Comparison of ENCODE assay signal across 17 cellular contexts in genomic region chr5:150571836-150572235, GRCh38.
DNase-seq lines count a peak whose midpoint lies in the region; ATAC-seq and TF ChIP-seq lines count a peak whose summit lies in the region.
"Had no signal": no experiment of that assay in that cellular context is flagged by ENCODE, and none has a peak within 500 bp of the region (broad histone marks: within the 10 kb centered on the region; RNA-seq: fewer than 3 reads in every experiment).

No MANE protein-coding gene starts in this region.

- no peak overlapping the region; a peak in 1 of 4 replicates for H4K8ac ChIP-seq in IMR-90 (ENCODE audit: low read depth in 2 of 2, low read length in 2 of 2)

- H3K4me3 Mint-ChIP-seq in chondrocyte (ENCODE audit: unreplicated experiment), result no peak overlapping the region
- H3K4me3 Mint-ChIP-seq in nephron, result no peak overlapping the region
- H3K4me3 Mint-ChIP-seq in HFFc6, result no peak overlapping the region
- H3K4me3 Mint-ChIP-seq: CD14-positive monocyte; CD4-positive, alpha-beta memory T cell had no signal

- CTCF ChIA-PET in IMR-90 (lab: Yijun Ruan, JAX), result no interaction called here

- H4K20me1 ChIP-seq in IMR-90 (ENCODE audit: insufficient read depth, low read length), result no peaks in the 10 kb centered on the region
- no peaks in the 10 kb centered on the region for H4K20me1 ChIP-seq in smooth muscle cell (ENCODE audit: low read depth)
- H4K20me1 ChIP-seq: BLaER1 had no signal

- no peak overlapping the region for H4K91ac ChIP-seq in IMR-90 (ENCODE audit: insufficient read depth, low read depth, low read length)

- no TSS peak for BruUV-seq in IMR-90 (replicated peaks; lab: Mats Ljungman, UMichigan)

- H3K9me3 Mint-ChIP-seq in chondrocyte (ENCODE audit: low read depth), result no peaks in the 10 kb centered on the region
- H3K9me3 Mint-ChIP-seq in nephron, result no peaks in the 10 kb centered on the region
- no peaks in the 10 kb centered on the region for H3K9me3 Mint-ChIP-seq in HFFc6
- H3K9me3 Mint-ChIP-seq: CD4-positive, alpha-beta memory T cell had no signal

- peak overlapping the region; percentile 69 for H3K4ac ChIP-seq in IMR-90 (ENCODE audit: low read depth, low read length)

- dilution Hi-C loops in IMR-90 (cut with HindIII; ENCODE audit: low sequenced_read_pairs, unreplicated experiment), result no loop called here

- no peaks in the 10 kb centered on the region for H3K9me1 ChIP-seq in IMR-90 (ENCODE audit: insufficient read depth, low read length)

- no peak overlapping the region for H2BK15ac ChIP-seq in IMR-90 (ENCODE audit: low read depth, low read length)

- H2AK5ac ChIP-seq in IMR-90 (ENCODE audit: low read depth, low read length), result no peak overlapping the region

- H3K14ac ChIP-seq in IMR-90 (replicated peaks; ENCODE audit: low read depth, low read length), result no peak overlapping the region; the same call in 1 of the 2 replicates

- H3K27ac Mint-ChIP-seq in chondrocyte (ENCODE audit: unreplicated experiment) (peak overlapping the region; percentile 59), nephron (peak overlapping the region; percentile 45 to 80 (median 67)), HFFc6 (no peak overlapping the region)
- H3K27ac Mint-ChIP-seq: CD14-positive monocyte; CD4-positive, alpha-beta memory T cell had no signal

- no peak overlapping the region for H2AK9ac ChIP-seq in IMR-90 (replicated peaks; ENCODE audit: low read depth, low read length, poor library complexity)

- H3K9me3 ChIP-seq in IMR-90 (ENCODE audit: control insufficient read depth, insufficient read depth, low read length) (no peaks in the 10 kb centered on the region), smooth muscle cell (replicated peaks; ENCODE audit: low read depth) (no peaks in the 10 kb centered on the region), uterus (no peaks in the 10 kb centered on the region)

- no peak for TF ChIP-seq CTCF in IMR-90 (conservative IDR thresholded peaks at IDR 0.05; ENCODE audit: low read depth, low read length)
- no peak for TF ChIP-seq CTCF in chondrocyte (IDR thresholded peaks at IDR 0.05)
- TF ChIP-seq CTCF in nephron (IDR thresholded peaks at IDR 0.05; ENCODE audit: unreplicated experiment in 3 of 3), result no peak
- no peak for TF ChIP-seq CTCF in smooth muscle cell (IDR thresholded peaks at IDR 0.05; ENCODE audit: borderline replicate concordance, insufficient read depth, poor library complexity, severe bottlenecking)
- no peak for TF ChIP-seq CTCF in HFFc6 (IDR thresholded peaks at IDR 0.05)
- no peak for TF ChIP-seq CTCF in uterus (IDR thresholded peaks at IDR 0.05)

- H3K23ac ChIP-seq in IMR-90 (ENCODE audit: low read depth, low read length), result no peak overlapping the region

- H2BK5ac ChIP-seq in IMR-90 (ENCODE audit: low read depth, low read length, poor library complexity, severe bottlenecking), result peak overlapping the region; percentile 32

- H3K4me2 ChIP-seq in IMR-90 (ENCODE audit: low read depth, low read length) (no peak overlapping the region), smooth muscle cell (no peak overlapping the region)
- H3K4me2 ChIP-seq: BLaER1 had no signal

- H3K56ac ChIP-seq in IMR-90 (ENCODE audit: extremely low read depth, insufficient read depth, low read length), result no peak overlapping the region

- no peak for DNase-seq in IMR-90
- DNase-seq in chondrocyte (ENCODE audit: low spot score), result no peak
- DNase-seq in smooth muscle cell (lab: John Stamatoyannopoulos, UW; ENCODE audit: unreplicated experiment), result no peak
- no peak for DNase-seq in HFFc6
- no peak for DNase-seq in uterus
- DNase-seq: 8988T; CD4-positive, alpha-beta memory T cell; DMS153; DMS79; GDM1; GOT3; H7 had no signal

- TF ChIP-seq RAD21 in IMR-90 (IDR thresholded peaks at IDR 0.05; ENCODE audit: low read length), result no peak

- H2AFZ ChIP-seq in IMR-90 (replicated peaks; ENCODE audit: low read length, poor library complexity), result no peak overlapping the region
- H2AFZ ChIP-seq in smooth muscle cell (ENCODE audit: low read depth), result no peak overlapping the region

- H3K4me1 ChIP-seq in IMR-90 (ENCODE audit: control insufficient read depth, insufficient read depth, low read length) (peaks cover 11% of the 10 kb centered on the region), smooth muscle cell (ENCODE audit: low read depth) (no peaks in the 10 kb centered on the region), uterus (no peaks in the 10 kb centered on the region)

- no peak for TF ChIP-seq POLR2A in IMR-90 (IDR thresholded peaks at IDR 0.05; ENCODE audit: low read depth, low read length)
- no peak for TF ChIP-seq POLR2A in uterus (IDR thresholded peaks at IDR 0.05)

- in situ Hi-C loops in IMR-90 (cut with MboI; ENCODE audit: low sequenced_read_pairs), result no loop called here

- H3F3A ChIP-seq in smooth muscle cell (ENCODE audit: low read depth), result no peaks in the 10 kb centered on the region

- ATAC-seq in IMR-90 (ENCODE audit: low read depth), result no peak
- no peak for ATAC-seq in SK-N-SH treated with all-trans-retinoic acid at 6 μM for 48 hours
- ATAC-seq: HCT116 had no signal

- H3K4me3 ChIP-seq in IMR-90 (ENCODE audit: insufficient read depth, low read depth, low read length) (no peak overlapping the region), smooth muscle cell (no peak overlapping the region), uterus (no peak overlapping the region)
- H3K4me3 ChIP-seq: BLaER1 had no signal

- H2BK20ac ChIP-seq in IMR-90 (ENCODE audit: low read depth, low read length), result no peak overlapping the region

- no peaks in the 10 kb centered on the region for H3K79me2 ChIP-seq in smooth muscle cell (ENCODE audit: low read depth)

- H3K36me3 Mint-ChIP-seq in chondrocyte (ENCODE audit: low read depth), result no peaks in the 10 kb centered on the region
- H3K36me3 Mint-ChIP-seq in nephron (ENCODE audit: low read depth), result no peaks in the 10 kb centered on the region
- H3K36me3 Mint-ChIP-seq in HFFc6 (ENCODE audit: low read depth), result no peaks in the 10 kb centered on the region
- H3K36me3 Mint-ChIP-seq: CD14-positive monocyte; CD4-positive, alpha-beta memory T cell had no signal

- no peak overlapping the region for H3K9ac ChIP-seq in IMR-90 (ENCODE audit: low read depth, low read length)
- H3K9ac ChIP-seq in smooth muscle cell (ENCODE audit: low read depth), result no peak overlapping the region
- H3K9ac ChIP-seq: BLaER1 had no signal

- no peak overlapping the region for H2BK120ac ChIP-seq in IMR-90 (ENCODE audit: low read depth, low read length)

- intact Hi-C loops in IMR-90 (cut with micrococcal nuclease) (no loop called here), uterus (cut with DNase I; ENCODE audit: low total_unique reads) (no loop called here)

- H3K4me1 Mint-ChIP-seq in chondrocyte (ENCODE audit: low read depth) (peaks cover 32% of the 10 kb centered on the region), nephron (peaks cover 28% of the 10 kb centered on the region), HFFc6 (ENCODE audit: low read depth) (peaks cover 16% of the 10 kb centered on the region)
- H3K4me1 Mint-ChIP-seq: CD4-positive, alpha-beta memory T cell had no signal

- POLR2A ChIA-PET in IMR-90 (lab: Charles Lee; ENCODE audit: unreplicated experiment), result no interaction called here

- H4K5ac ChIP-seq in IMR-90 (ENCODE audit: low read depth, low read length), result no peak overlapping the region

- H3K79me1 ChIP-seq in IMR-90 (ENCODE audit: low read depth in 1 of 2, low read length in 2 of 2), result no peaks in the 10 kb centered on the region

- H3K27ac ChIP-seq in IMR-90 (ENCODE audit: insufficient read depth, low read length) (no peak overlapping the region), smooth muscle cell (ENCODE audit: low read depth) (peak overlapping the region; percentile 4), uterus (no peak overlapping the region)
- H3K27ac ChIP-seq: BLaER1 had no signal

- no peaks in the 10 kb centered on the region for H3K27me3 Mint-ChIP-seq in chondrocyte (ENCODE audit: low read depth)
- peaks cover 6% of the 10 kb centered on the region for H3K27me3 Mint-ChIP-seq in nephron (ENCODE audit: low read depth)
- peaks cover 2% of the 10 kb centered on the region for H3K27me3 Mint-ChIP-seq in HFFc6 (ENCODE audit: insufficient read depth)
- H3K27me3 Mint-ChIP-seq: CD4-positive, alpha-beta memory T cell had no signal

- H3K27me3 ChIP-seq in IMR-90 (ENCODE audit: control insufficient read depth, insufficient read depth, low read length), result no peaks in the 10 kb centered on the region
- no peaks in the 10 kb centered on the region for H3K27me3 ChIP-seq in smooth muscle cell (ENCODE audit: low read depth)
- no peaks in the 10 kb centered on the region for H3K27me3 ChIP-seq in uterus
- H3K27me3 ChIP-seq: BLaER1 had no signal

- H3K18ac ChIP-seq in IMR-90 (ENCODE audit: low read depth, low read length), result peak overlapping the region; percentile 80

- H3K36me3 ChIP-seq in IMR-90 (ENCODE audit: control insufficient read depth, insufficient read depth, low read length) (no peaks in the 10 kb centered on the region), smooth muscle cell (ENCODE audit: low read depth) (no peaks in the 10 kb centered on the region), uterus (no peaks in the 10 kb centered on the region)
- H3K36me3 ChIP-seq: BLaER1 had no signal

TF ChIP-seq in IMR-90, 13 proteins besides CTCF, POLR2A, EP300 and RAD21 (continues in another document):
- no peak for TF ChIP-seq RFX5 (IDR thresholded peaks at IDR 0.05; ENCODE audit: low read depth, low read length)
- no peak for TF ChIP-seq CEBPB (IDR thresholded peaks at IDR 0.05; ENCODE audit: low read depth, low read length)
- no peak for TF ChIP-seq MAFK (IDR thresholded peaks at IDR 0.05; ENCODE audit: low read depth, low read length)
- no peak for TF ChIP-seq FOS (IDR thresholded peaks at IDR 0.05; ENCODE audit: low read depth, low read length)
- no peak for TF ChIP-seq RCOR1 (IDR thresholded peaks at IDR 0.05; ENCODE audit: insufficient replicate concordance, low read length)
- no peak for TF ChIP-seq BHLHE40 (IDR thresholded peaks at IDR 0.05; ENCODE audit: low read depth, low read length)
- TF ChIP-seq MAZ (IDR thresholded peaks at IDR 0.05; ENCODE audit: borderline replicate concordance, low read depth, low read length), result no peak
- no peak for TF ChIP-seq SMC3 (IDR thresholded peaks at IDR 0.05; ENCODE audit: low read depth, low read length)
